Comparison of ENCODE assay signal across 8 cellular contexts in genomic region chr11:100932474-100933100, GRCh38.
DNase-seq lines count a peak whose midpoint lies in the region; ATAC-seq and TF ChIP-seq lines count a peak whose summit lies in the region.

No MANE protein-coding gene starts in this region.

- intact Hi-C loops in mucosa of descending colon (cut with DNase I, micrococcal nuclease), result loop anchor here (5.0 kb wide), 1 partner anchor 355 kb away; no protein-coding TSS in a partner anchor

- H2AK5ac ChIP-seq in neuronal stem cell (ENCODE audit: low read depth, low read length), result no peak overlapping the region

- no peaks in the 10 kb centered on the region for H3K36me3 ChIP-seq in mucosa of descending colon (ENCODE audit: low read depth)
- no peaks in the 10 kb centered on the region for H3K36me3 ChIP-seq in neuronal stem cell (replicated peaks in 1 of 2; ENCODE audit: control insufficient read depth in 2 of 2, insufficient read depth in 2 of 2, low read length in 2 of 2)

- H3K27ac ChIP-seq in neuronal stem cell (replicated peaks; ENCODE audit: low read length), result no peak overlapping the region

- H3K4me2 ChIP-seq in neuronal stem cell (ENCODE audit: insufficient read depth, low read length, poor library complexity, severe bottlenecking), result no peak overlapping the region

- TF ChIP-seq CTCF in mucosa of descending colon (IDR thresholded peaks at IDR 0.05), result peak; percentile 11

- no peak overlapping the region for H3K23ac ChIP-seq in neuronal stem cell (ENCODE audit: low read depth, low read length, poor library complexity)

- in situ Hi-C loops in T47D (cut with HindIII; ENCODE audit: low pct_unique_long_range_greater_than_20kb, low sequenced_read_pairs), result no loop called here

- H3K4me3 ChIP-seq in mucosa of descending colon, result no peak overlapping the region
- no peak overlapping the region for H3K4me3 ChIP-seq in neuronal stem cell (ENCODE audit: low read length in 2 of 2)

- no peak overlapping the region for H4K8ac ChIP-seq in neuronal stem cell (ENCODE audit: low read depth, low read length)

- ATAC-seq in GM21576 (IDR thresholded peaks at IDR 0.05; ENCODE audit: unreplicated experiment) (peak; percentile 42), mucosa of descending colon (no peak), GM19467 (IDR thresholded peaks at IDR 0.05; ENCODE audit: unreplicated experiment) (no peak), GM19328 (IDR thresholded peaks at IDR 0.05; ENCODE audit: unreplicated experiment) (no peak)

- H2BK5ac ChIP-seq in neuronal stem cell (ENCODE audit: low read length), result no peak overlapping the region

- H3K9me3 ChIP-seq in mucosa of descending colon, result no peaks in the 10 kb centered on the region
- no peaks in the 10 kb centered on the region for H3K9me3 ChIP-seq in neuronal stem cell (replicated peaks in 1 of 2; ENCODE audit: control insufficient read depth in 2 of 2, insufficient read depth in 1 of 2, low read depth in 1 of 2, low read length in 2 of 2)

- no peak overlapping the region for H3K4ac ChIP-seq in neuronal stem cell (ENCODE audit: low read length)

- H3K9ac ChIP-seq in neuronal stem cell (ENCODE audit: low read depth, low read length, poor library complexity), result no peak overlapping the region

- H3K14ac ChIP-seq in neuronal stem cell (ENCODE audit: low read length), result no peak overlapping the region

- no peak overlapping the region for H2BK120ac ChIP-seq in neuronal stem cell (ENCODE audit: low read depth, low read length)

- H3K79me1 ChIP-seq in neuronal stem cell (ENCODE audit: low read depth, low read length), result no peaks in the 10 kb centered on the region

- no peak overlapping the region for H2BK12ac ChIP-seq in neuronal stem cell (ENCODE audit: low read length)

- no peak overlapping the region for H3K18ac ChIP-seq in neuronal stem cell (ENCODE audit: low read length)

- no peak overlapping the region for H4K91ac ChIP-seq in neuronal stem cell (ENCODE audit: low read depth, low read length, poor library complexity)

- no peaks in the 10 kb centered on the region for H3K27me3 ChIP-seq in neuronal stem cell (ENCODE audit: control insufficient read depth in 3 of 3, insufficient read depth in 3 of 3, low read depth in 1 of 3, low read length in 3 of 3)

- DNase-seq in D341Med (ENCODE audit: low spot score), result peak; percentile 25
- peak; percentile 11 for DNase-seq in NCI-H1417 treated with DMSO at 0.1 percent for 48 hours (lab: John Stamatoyannopoulos, UW)
- DNase-seq in T47D (ENCODE audit: low read depth in 1 of 2, low spot score in 1 of 2), result peak; percentile 23 to 70
- no peak for DNase-seq in mucosa of descending colon
- no peak for DNase-seq in neuronal stem cell (ENCODE audit: low spot score)

- H2BK15ac ChIP-seq in neuronal stem cell (ENCODE audit: low read length), result no peak overlapping the region

- no peaks in the 10 kb centered on the region for H3K4me1 ChIP-seq in mucosa of descending colon (ENCODE audit: low read depth)
- peaks cover 0 to 4% of the 10 kb centered on the region in 2 donors for H3K4me1 ChIP-seq in neuronal stem cell (ENCODE audit: control insufficient read depth in 2 of 2, insufficient read depth in 1 of 2, low read depth in 1 of 2, low read length in 2 of 2)

- WGBS in neuronal stem cell (ENCODE audit: extremely low coverage in 2 of 2, insufficient read length in 2 of 2, insufficient replicate concordance in 1 of 2), 2 donors, result no CpG with 5 or more reads among the region's 3 CpGs

- no peak overlapping the region for H2AFZ ChIP-seq in neuronal stem cell (ENCODE audit: low read length)

Comparison
In these comparisons a context has a peak if more than half of its experiments do, and no peak if none do; other contexts are left out.
1. DNase-seq: peak in D341Med (single experiment), NCI-H1417 treated with DMSO at 0.1 percent for 48 hours (single experiment) and T47D (2 of 2); none in mucosa of descending colon (0 of 3) and neuronal stem cell (single experiment).